Comparison of ENCODE assay signal across 9 cellular contexts in the genomic region with DNA sequence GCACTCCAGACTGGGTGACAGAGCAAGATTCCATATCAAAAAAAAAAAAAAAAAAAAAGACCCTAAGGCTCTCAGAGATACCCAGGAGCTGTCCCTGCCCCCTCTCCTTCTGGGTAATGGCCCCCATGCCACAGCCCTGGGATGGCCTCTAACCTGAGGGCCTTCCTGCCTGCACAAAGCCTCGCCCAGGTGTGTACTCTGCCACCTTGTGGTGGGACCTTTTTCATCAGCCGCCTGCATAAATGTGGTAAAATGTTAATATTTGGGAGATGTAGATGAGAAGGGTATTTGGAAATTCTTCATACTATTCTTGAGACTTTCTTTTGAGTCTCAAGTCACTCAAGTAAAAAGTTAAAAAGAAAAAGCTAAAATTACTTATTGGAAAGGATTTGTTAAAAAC. TPM values are rescaled to one million over a fixed set of nuclear protein-coding genes. Genes with fewer than 3 reads are reported as not detected.
A peak's percentile ranks its signal among the peaks of the same experiment; 100 is the strongest.
DNase-seq lines count a peak whose midpoint lies in the region; ATAC-seq and TF ChIP-seq lines count a peak whose summit lies in the region.
"Had no signal": no experiment of that assay in that cellular context is flagged by ENCODE, and none has a peak within 500 bp of the region (broad histone marks: within the 10 kb centered on the region; RNA-seq: fewer than 3 reads in every experiment).

No MANE protein-coding gene starts in this region.

- no peaks in the 10 kb centered on the region for H3K9me3 ChIP-seq in CD4-positive, CD25-positive, alpha-beta regulatory T cell (ENCODE audit: control insufficient read depth in 2 of 2, low read length in 2 of 2)
- H3K9me3 ChIP-seq in HCT116 (ENCODE audit: control insufficient read depth in 1 of 2, insufficient read depth in 1 of 2, low read depth in 1 of 2, low read length in 2 of 2), result no peaks in the 10 kb centered on the region
- no peaks in the 10 kb centered on the region for H3K9me3 ChIP-seq in esophagus squamous epithelium

- peaks cover 16% of the 10 kb centered on the region for H3K36me3 Mint-ChIP-seq in CD4-positive, CD25-positive, alpha-beta regulatory T cell
- no peaks in the 10 kb centered on the region for H3K36me3 Mint-ChIP-seq in WTC11

- CTCF ChIA-PET in HCT116 (lab: Charles Lee), result interaction anchor here (1.2 kb wide), 1 partner anchor 334 kb away, joined by 3 read pairs; no protein-coding TSS in a partner anchor
- CTCF ChIA-PET in WTC11 (lab: Charles Lee), result interaction anchor here (0.6 to 1.2 kb wide), 5 partner anchors 17 to 148 kb away, joined by 3 to 5 read pairs (median 3); no protein-coding TSS in a partner anchor

- peaks cover 42% of the 10 kb centered on the region for H3K4me1 ChIP-seq in CD4-positive, CD25-positive, alpha-beta regulatory T cell (ENCODE audit: control insufficient read depth, insufficient read depth, low read length, poor library complexity, severe bottlenecking)
- H3K4me1 ChIP-seq in HCT116 (ENCODE audit: control insufficient read depth in 1 of 2, insufficient read depth in 2 of 2, low read length in 2 of 2) (peaks cover 0 to 8% of the 10 kb centered on the region in 2 experiments; a peak in 3 of 4 replicates), esophagus squamous epithelium (peaks cover 5 to 12% (median 8%) of the 10 kb centered on the region in 3 donors)

- no peak overlapping the region for H3K4me2 ChIP-seq in HCT116 (ENCODE audit: low read length)

- RAD21 ChIA-PET in HCT116 (lab: Charles Lee; ENCODE audit: low non-redundant PET in 1 of 2, low total read pairs in 2 of 2, uncharacterized antibody in 2 of 2, unreplicated experiment in 2 of 2), result interaction anchor here in 1 of 2 experiments (0.6 to 0.7 kb wide), 2 partner anchors 222 to 587 kb away, joined by 3 to 8 read pairs; no protein-coding TSS in a partner anchor

- H3K4me3 Mint-ChIP-seq in CD4-positive, CD25-positive, alpha-beta regulatory T cell, result peak overlapping the region in 3 of 4 donors; percentile 53 to 92 (median 69)
- H3K4me3 Mint-ChIP-seq in WTC11, result no peak overlapping the region

- DNase-seq in CD4-positive, CD25-positive, alpha-beta regulatory T cell, result peak; percentile 32 to 69 (median 45)
- peak; percentile 16 for DNase-seq in HCT116 (ENCODE audit: low read depth, low spot score)
- peak; percentile 60 for DNase-seq in WTC11 (ENCODE audit: low spot score)
- no peak for DNase-seq in esophagus squamous epithelium (lab: John Stamatoyannopoulos, UW)
- DNase-seq in stimulated activated CD4-positive, alpha-beta T cell treated with anti-CD3 and anti-CD28 coated beads, Interleukin-4, amount 100 ng/mL, for 4 hours, result peak; percentile 34 to 40
- DNase-seq in cortex of kidney (lab: John Stamatoyannopoulos, UW), result no peak
- DNase-seq in DMS79 treated with DMSO at 0.1 percent for 48 hours (lab: John Stamatoyannopoulos, UW), result no peak

- no peak for ATAC-seq in CD4-positive, CD25-positive, alpha-beta regulatory T cell (ENCODE audit: low read depth in 2 of 2)
- ATAC-seq in HCT116, result peak; percentile 32
- ATAC-seq in WTC11, result peak; percentile 22; the same call in 1 of the 2 replicates
- no peak for ATAC-seq in GM18858 (IDR thresholded peaks at IDR 0.05; ENCODE audit: unreplicated experiment)

- intact Hi-C loops in HCT116 (cut with micrococcal nuclease), result no loop called here
- intact Hi-C loops in esophagus squamous epithelium (cut with DNase I), result no loop called here

- no peaks in the 10 kb centered on the region for H3K79me2 ChIP-seq in HCT116 (ENCODE audit: insufficient read depth, low read length)

- H3K27ac ChIP-seq in CD4-positive, CD25-positive, alpha-beta regulatory T cell (ENCODE audit: insufficient read depth, low read length, poor library complexity, severe bottlenecking), result peak overlapping the region; percentile 55
- H3K27ac ChIP-seq in HCT116 (ENCODE audit: low read depth, low read length) (no peak overlapping the region), esophagus squamous epithelium (no peak overlapping the region)
- H3K27ac ChIP-seq: epithelial cell of prostate had no signal

- 53 to 60% methylated on average over 2 of the region's 2 CpGs for WGBS in esophagus squamous epithelium, 2 donors

- H3K9me2 ChIP-seq in HCT116 (ENCODE audit: insufficient read depth), result no peaks in the 10 kb centered on the region

- POLR2A ChIA-PET in HCT116 (lab: Charles Lee) (no interaction called here), WTC11 (lab: Charles Lee) (no interaction called here)

- BruUV-seq in HCT116 (replicated peaks; lab: Mats Ljungman, UMichigan), result no TSS peak

- no peak for TF ChIP-seq POLR2A in HCT116 (IDR thresholded peaks at IDR 0.05; ENCODE audit: borderline replicate concordance, extremely low read depth, insufficient read depth, insufficient read length)
- TF ChIP-seq POLR2A in esophagus squamous epithelium (IDR thresholded peaks at IDR 0.05), result no peak

- H3K9ac ChIP-seq in HCT116 (ENCODE audit: low read length), result no peak overlapping the region

- no peaks in the 10 kb centered on the region for H3K27me3 ChIP-seq in CD4-positive, CD25-positive, alpha-beta regulatory T cell (ENCODE audit: control insufficient read depth, insufficient read depth, low read length)
- H3K27me3 ChIP-seq in HCT116 (ENCODE audit: insufficient read depth, low read length) (no peaks in the 10 kb centered on the region), esophagus squamous epithelium (no peaks in the 10 kb centered on the region)

- H3K4me1 Mint-ChIP-seq in CD4-positive, CD25-positive, alpha-beta regulatory T cell, result peaks cover 15 to 70% (median 34%) of the 10 kb centered on the region in 4 donors
- H3K4me1 Mint-ChIP-seq in WTC11, result peaks cover 7% of the 10 kb centered on the region

- H3K36me3 ChIP-seq in CD4-positive, CD25-positive, alpha-beta regulatory T cell (ENCODE audit: control insufficient read depth, insufficient read depth, low read length), result peaks cover 5% of the 10 kb centered on the region
- H3K36me3 ChIP-seq in HCT116 (ENCODE audit: control insufficient read depth in 1 of 2, insufficient read depth in 2 of 2, low read length in 2 of 2) (no peaks in the 10 kb centered on the region), esophagus squamous epithelium (no peaks in the 10 kb centered on the region)

- H4K20me1 ChIP-seq in HCT116 (ENCODE audit: insufficient read depth), result no peaks in the 10 kb centered on the region

- H3K4me3 ChIP-seq in CD4-positive, CD25-positive, alpha-beta regulatory T cell (ENCODE audit: low read depth, low read length), result no peak overlapping the region
- H3K4me3 ChIP-seq in HCT116 (replicated peaks in 1 of 2; ENCODE audit: low read depth in 1 of 2, low read length in 2 of 2), result no peak overlapping the region
- H3K4me3 ChIP-seq in esophagus squamous epithelium, result no peak overlapping the region

- H3K27me3 Mint-ChIP-seq in CD4-positive, CD25-positive, alpha-beta regulatory T cell, result peaks cover 3% of the 10 kb centered on the region
- H3K27me3 Mint-ChIP-seq in WTC11 (ENCODE audit: low read depth), result peaks cover 4% of the 10 kb centered on the region

- TF ChIP-seq CTCF in HCT116 (IDR thresholded peaks at IDR 0.05 in 2 of 3, conservative IDR thresholded peaks at IDR 0.05 in 1 of 3; ENCODE audit: borderline replicate concordance in 1 of 3, insufficient read depth in 1 of 3, low read depth in 2 of 3, low read length in 2 of 3) (peak; percentile 63 to 76 (median 72); a peak in 5 of 6 replicates), WTC11 (IDR thresholded peaks at IDR 0.05) (peak; percentile 34; the same call in 1 of the 2 replicates), esophagus squamous epithelium (IDR thresholded peaks at IDR 0.05) (peak in 4 of 6 experiments; percentile 16 to 43 (median 34))

- no peaks in the 10 kb centered on the region for H3K9me3 Mint-ChIP-seq in CD4-positive, CD25-positive, alpha-beta regulatory T cell
- H3K9me3 Mint-ChIP-seq in WTC11, result no peaks in the 10 kb centered on the region

- no peak overlapping the region for H2AFZ ChIP-seq in HCT116 (ENCODE audit: low read depth, low read length, poor library complexity, severe bottlenecking)

- peak; percentile 66; the same call in 1 of the 2 replicates for TF ChIP-seq RAD21 in HCT116 (IDR thresholded peaks at IDR 0.05; ENCODE audit: low read depth)

- peak overlapping the region; percentile 69 to 85 (median 71) for H3K27ac Mint-ChIP-seq in CD4-positive, CD25-positive, alpha-beta regulatory T cell
- no peak overlapping the region for H3K27ac Mint-ChIP-seq in WTC11

TF ChIP-seq in HCT116, 20 proteins besides CTCF, POLR2A, EP300 and RAD21 (continues in another document):
- TF ChIP-seq CEBPB (IDR thresholded peaks at IDR 0.05; ENCODE audit: low read depth), result no peak
- no peak for TF ChIP-seq EZH2phosphoT487 (IDR thresholded peaks at IDR 0.05; ENCODE audit: borderline replicate concordance)

TF ChIP-seq in WTC11, 78 proteins besides CTCF, POLR2A, EP300 and RAD21:
- no peak for TF ChIP-seq NFE2L1 (CRISPR knock-in tag; IDR thresholded peaks at IDR 0.05)
- no peak for TF ChIP-seq ZNF423 (CRISPR knock-in tag; IDR thresholded peaks at IDR 0.05)
- TF ChIP-seq PRRX2 (CRISPR knock-in tag; IDR thresholded peaks at IDR 0.05), result no peak
- no peak for TF ChIP-seq EMX1 (CRISPR knock-in tag; IDR thresholded peaks at IDR 0.05)

RNA-seq across cellular contexts. Expression of a gene that starts 46.3 kb away (rescaled TPM):
- total RNA-seq in CD4-positive, CD25-positive, alpha-beta regulatory T cell, result 74.2 TPM
- 10 to 100 TPM; 17.7 to 26.7 (median 21.8) TPM for polyA plus RNA-seq in CD4-positive, CD25-positive, alpha-beta regulatory T cell
- total RNA-seq in HCT116 (2021; ENCODE audit: unreplicated experiment) (32.9 TPM), WTC11 (2021) (25.4 to 28.6 TPM (median 27.9 TPM) in 3 replicates), esophagus squamous epithelium (10 to 100 TPM; 17.4 to 32.0 (median 18.5) TPM)
- 18.5 and 21.6 TPM in 2 replicates for polyA plus RNA-seq in HCT116 (2012)

RNA-seq across cellular contexts. Expression of a gene that starts 52.8 kb away (rescaled TPM):
- total RNA-seq in CD4-positive, CD25-positive, alpha-beta regulatory T cell, result 5.7 TPM
- 1 to 10 TPM; 1.2 to 3.9 (median 2.5) TPM for polyA plus RNA-seq in CD4-positive, CD25-positive, alpha-beta regulatory T cell
- total RNA-seq in HCT116 (2021; ENCODE audit: unreplicated experiment) (not detected), WTC11 (2021) (not detected in 3 replicates), esophagus squamous epithelium (not detected)
- polyA plus RNA-seq in HCT116 (2012), result not detected in 2 replicates

Comparison
In these comparisons a context has a peak if more than half of its experiments do, and no peak if none do; other contexts are left out.
1. ATAC-seq: peak in HCT116 (single experiment) and WTC11 (single experiment); none in CD4-positive, CD25-positive, alpha-beta regulatory T cell (0 of 2) and GM18858 (single experiment).
2. DNase-seq: peak in CD4-positive, CD25-positive, alpha-beta regulatory T cell (3 of 3), HCT116 (single experiment), WTC11 (single experiment) and stimulated activated CD4-positive, alpha-beta T cell treated with anti-CD3 and anti-CD28 coated beads, Interleukin-4, amount 100 ng/mL, for 4 hours (2 of 2); none in esophagus squamous epithelium (single experiment), cortex of kidney (single experiment) and DMS79 treated with DMSO at 0.1 percent for 48 hours (single experiment).
3. Peak in every context shown above with its lines, with median percentiles within 50 percentile points of each other: CTCF ChIP-seq.